In the genomic region with DNA sequence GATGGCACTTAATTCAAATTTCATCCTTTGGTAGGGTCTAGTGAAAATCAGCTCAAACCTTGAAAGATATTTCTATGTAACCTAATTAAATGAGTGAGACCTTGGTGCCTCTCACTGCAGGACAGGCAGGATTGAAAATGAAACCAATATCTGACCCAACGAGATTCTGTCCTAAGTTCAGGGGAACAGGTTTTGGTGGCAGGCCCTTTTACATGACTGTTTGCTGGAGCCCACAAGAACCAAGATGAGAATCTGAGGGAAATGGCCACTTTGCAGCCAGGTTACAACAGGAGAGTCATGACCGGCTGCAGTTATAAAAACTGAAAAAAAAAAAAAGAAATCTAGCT, we compare ENCODE assay signal across 2 cellular contexts.
TF ChIP-seq lines count a peak whose summit lies in the region.

No MANE protein-coding gene starts in this region.

TF ChIP-seq in HepG2, 621 proteins besides CTCF, POLR2A, EP300 and RAD21:
- no peak for TF ChIP-seq KLF15 (CRISPR knock-in tag; IDR thresholded peaks at IDR 0.05; ENCODE audit: borderline replicate concordance)
- TF ChIP-seq CSRNP2 (CRISPR knock-in tag; conservative IDR thresholded peaks at IDR 0.05; ENCODE audit: low read depth): no peak
- TF ChIP-seq ZKSCAN5 (CRISPR knock-in tag; IDR thresholded peaks at IDR 0.05): no peak
- TF ChIP-seq, protein P1, sequence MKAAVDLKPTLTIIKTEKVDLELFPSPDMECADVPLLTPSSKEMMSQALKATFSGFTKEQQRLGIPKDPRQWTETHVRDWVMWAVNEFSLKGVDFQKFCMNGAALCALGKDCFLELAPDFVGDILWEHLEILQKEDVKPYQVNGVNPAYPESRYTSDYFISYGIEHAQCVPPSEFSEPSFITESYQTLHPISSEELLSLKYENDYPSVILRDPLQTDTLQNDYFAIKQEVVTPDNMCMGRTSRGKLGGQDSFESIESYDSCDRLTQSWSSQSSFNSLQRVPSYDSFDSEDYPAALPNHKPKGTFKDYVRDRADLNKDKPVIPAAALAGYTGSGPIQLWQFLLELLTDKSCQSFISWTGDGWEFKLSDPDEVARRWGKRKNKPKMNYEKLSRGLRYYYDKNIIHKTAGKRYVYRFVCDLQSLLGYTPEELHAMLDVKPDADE (CRISPR knock-in tag; IDR thresholded peaks at IDR 0.05): no peak
- no peak for TF ChIP-seq ZSCAN5A (CRISPR knock-in tag; IDR thresholded peaks at IDR 0.05; ENCODE audit: borderline replicate concordance)
- TF ChIP-seq ZNF670 (CRISPR knock-in tag; IDR thresholded peaks at IDR 0.05; ENCODE audit: borderline replicate concordance): no peak
TF ChIP-seq in HepG2: peak in this region for 0.

TF ChIP-seq in SK-N-SH, 30 proteins besides CTCF, POLR2A, EP300 and RAD21:
- TF ChIP-seq MAX (IDR thresholded peaks at IDR 0.05; ENCODE audit: low read depth) (no peak), TCF12 (IDR thresholded peaks at IDR 0.05) (no peak), GABPA (IDR thresholded peaks at IDR 0.05; ENCODE audit: low read depth) (no peak)
